18 cellular contexts compared by ENCODE assay signal in the genomic region with DNA sequence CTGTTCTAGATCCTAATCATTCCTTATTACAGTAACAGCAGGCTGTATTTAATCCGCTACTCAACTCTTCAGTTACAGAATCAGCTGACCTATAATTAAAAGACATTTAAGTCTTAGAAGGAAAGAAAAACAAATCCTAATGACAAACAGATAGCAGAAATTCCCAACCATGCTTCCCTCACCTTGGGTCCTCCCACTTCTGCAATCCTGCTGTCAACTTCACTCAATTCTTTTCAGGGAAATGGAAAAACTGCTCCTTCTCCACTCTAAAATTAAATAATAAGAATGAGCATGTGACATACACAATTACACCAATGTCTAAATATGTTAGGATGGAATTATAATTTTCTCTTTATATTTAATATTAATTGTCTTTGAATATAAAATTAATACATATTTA.
"Had no signal": no experiment of that assay in that cellular context is flagged by ENCODE, and none has a peak within 500 bp of the region (broad histone marks: within the 10 kb centered on the region; RNA-seq: fewer than 3 reads in every experiment).

No MANE protein-coding gene starts in this region.

- H3K4me3 ChIP-seq: colonic mucosa, heart left ventricle, right lobe of liver, smooth muscle cell, tibial nerve, vagina had no signal

- H3K36me3 ChIP-seq: colonic mucosa, heart left ventricle, right lobe of liver, tibial nerve, vagina had no signal

- H3K27ac ChIP-seq: colonic mucosa, heart left ventricle, right lobe of liver, tibial nerve, vagina had no signal

- H3K9me3 ChIP-seq: colonic mucosa, right lobe of liver, tibial nerve, vagina had no signal

- ATAC-seq: activated CD4-positive, CD25-positive, alpha-beta regulatory T cell treated with anti-CD3 and anti-CD28 coated beads, Interleukin-2, amount 50 U/mL, for 24 hours; heart left ventricle; natural killer cell; right lobe of liver had no signal

- H3K27me3 ChIP-seq: colonic mucosa, heart left ventricle, right lobe of liver, tibial nerve, vagina had no signal

- DNase-seq: activated CD4-positive, alpha-beta T cell treated with anti-CD3 and anti-CD28 coated beads, Interleukin-2, amount 50 U/mL, for 1 hour; activated CD8-positive, alpha-beta memory T cell treated with anti-CD3 and anti-CD28 coated beads for 24 hours; activated gamma-delta T cell treated with Interleukin-2 at 50 U/mL for 16 hours; central memory CD4-positive, alpha-beta T cell; colonic mucosa; effector CD8-positive, alpha-beta T cell; heart left ventricle; mesendoderm; natural killer cell; right lobe of liver; stimulated activated CD4-positive, alpha-beta T cell treated with anti-CD3 and anti-CD28 coated beads, Interleukin-4, amount 100 ng/mL, for 4 hours; stimulated activated CD8-positive, alpha-beta memory T cell treated with anti-CD3 and anti-CD28 coated beads, Interleukin-4, amount 100 ng/mL, for 48 hours; stimulated activated naive CD4-positive, alpha-beta T cell treated with Interleukin-2 at 50 U/mL for 16 hours; substantia nigra had no signal
